Comparison of ENCODE assay signal across 8 cellular contexts in genomic region chr5:64364426-64364825, GRCh38.
"Had no signal": no experiment of that assay in that cellular context is flagged by ENCODE, and none has a peak within 500 bp of the region (broad histone marks: within the 10 kb centered on the region; RNA-seq: fewer than 3 reads in every experiment).

No MANE protein-coding gene starts in this region.

- H3K4me1 Mint-ChIP-seq: GM23338, H9 had no signal

- FAIRE-seq: H1, H54, HTR-8/SVneo, K562 had no signal

- H2AFZ ChIP-seq: GM23338 had no signal

- DNase-seq: H9, HCEC 1CT, IMR-90 had no signal

- H3K4me2 ChIP-seq: GM23338 had no signal

- H3K27ac Mint-ChIP-seq: GM23338, H9 had no signal

- H3K4me3 ChIP-seq: GM23338, K562 had no signal

- H3K4me3 Mint-ChIP-seq: GM23338, H9 had no signal
